14 cellular contexts compared by ENCODE assay signal in the genomic region with DNA sequence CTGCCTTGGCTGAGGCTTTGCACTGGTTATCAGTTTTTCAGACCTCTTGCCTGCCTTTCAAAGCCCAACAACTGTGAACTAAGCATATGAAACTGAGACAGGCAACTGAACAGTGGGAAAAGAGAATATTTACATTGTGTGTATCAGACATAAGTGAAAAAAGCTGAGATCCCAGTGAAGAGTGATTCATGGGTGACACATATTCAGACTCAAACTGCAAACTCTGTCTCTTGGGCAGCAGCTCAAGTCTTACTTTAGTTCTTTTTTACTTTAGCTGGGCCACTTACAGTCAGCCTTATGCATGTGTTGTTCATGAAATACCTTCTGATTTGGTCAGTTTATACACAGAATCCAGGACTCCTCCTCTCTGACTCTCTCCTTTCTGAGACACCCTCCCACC. TPM values are rescaled to one million over a fixed set of nuclear protein-coding genes. Genes with fewer than 3 reads are reported as not detected.
DNase-seq lines count a peak whose midpoint lies in the region; ATAC-seq and TF ChIP-seq lines count a peak whose summit lies in the region.
"Had no signal": no experiment of that assay in that cellular context is flagged by ENCODE, and none has a peak within 500 bp of the region (broad histone marks: within the 10 kb centered on the region; RNA-seq: fewer than 3 reads in every experiment).

No MANE protein-coding gene starts in this region.

- H3K27me3 ChIP-seq in smooth muscle cell (ENCODE audit: low read depth), result no peaks in the 10 kb centered on the region
- H3K27me3 ChIP-seq: BLaER1 treated with 17β-estradiol and CSF1 and Interleukin-3, amounts not matched to agents 10 nM and 100 nM; colonic mucosa; vagina had no signal

- H3K79me2 ChIP-seq in smooth muscle cell (ENCODE audit: low read depth), result peaks cover 28% of the 10 kb centered on the region

- no peak overlapping the region for H3K27ac ChIP-seq in RWPE1
- peak overlapping the region; percentile 89 for H3K27ac ChIP-seq in smooth muscle cell (ENCODE audit: low read depth)
- H3K27ac ChIP-seq: BLaER1 treated with 17β-estradiol and CSF1 and Interleukin-3, amounts not matched to agents 10 nM and 100 nM; colonic mucosa; vagina had no signal

- no peaks in the 10 kb centered on the region for H3K9me3 ChIP-seq in smooth muscle cell (replicated peaks; ENCODE audit: low read depth)
- H3K9me3 ChIP-seq: BLaER1 treated with 17β-estradiol and CSF1 and Interleukin-3, amounts not matched to agents 10 nM and 100 nM; colonic mucosa; vagina had no signal

- peaks cover 25% of the 10 kb centered on the region for H4K20me1 ChIP-seq in smooth muscle cell (ENCODE audit: low read depth)

- DNase-seq in activated T-cell treated with anti-CD3 and anti-CD28 coated beads for 24 hours (ENCODE audit: low read depth) (peak; percentile 9), activated T-cell treated with anti-CD3 and anti-CD28 coated beads for 4 hours (no peak), RWPE1 (ENCODE audit: low spot score) (peak; percentile 37), epithelial cell of esophagus (ENCODE audit: low read depth) (peak; percentile 83), smooth muscle cell (lab: John Stamatoyannopoulos, UW; ENCODE audit: unreplicated experiment) (no peak), D341Med (ENCODE audit: low spot score) (no peak), GM20000 (ENCODE audit: low spot score) (no peak)
- DNase-seq: colonic mucosa, kidney, NCI-H1694 treated with DMSO at 0.1 percent for 48 hours, RPMI8226 had no signal

- H2AFZ ChIP-seq in smooth muscle cell (ENCODE audit: low read depth), result no peak overlapping the region

- peaks cover 6% of the 10 kb centered on the region for H3K4me1 ChIP-seq in smooth muscle cell (ENCODE audit: low read depth)
- H3K4me1 ChIP-seq: colonic mucosa had no signal

- peaks cover 6% of the 10 kb centered on the region for H3F3A ChIP-seq in smooth muscle cell (ENCODE audit: low read depth)

- no peaks in the 10 kb centered on the region for H3K36me3 ChIP-seq in smooth muscle cell (ENCODE audit: low read depth)
- H3K36me3 ChIP-seq: colonic mucosa, vagina had no signal

- CTCF ChIA-PET in RWPE1 (lab: Yijun Ruan, JAX), result no interaction called here

- TF ChIP-seq CTCF in RWPE1 (conservative IDR thresholded peaks at IDR 0.05; ENCODE audit: low read depth) (no peak), epithelial cell of esophagus (IDR thresholded peaks at IDR 0.05; ENCODE audit: insufficient read depth, low read depth, low read length, missing control alignments) (no peak), smooth muscle cell (IDR thresholded peaks at IDR 0.05; ENCODE audit: borderline replicate concordance, insufficient read depth, poor library complexity, severe bottlenecking) (no peak), GM20000 (IDR thresholded peaks at IDR 0.05; ENCODE audit: extremely low read depth, missing control alignments) (no peak)

- no peak overlapping the region for H3K4me3 ChIP-seq in epithelial cell of esophagus (ENCODE audit: low read length)
- H3K4me3 ChIP-seq in smooth muscle cell, result no peak overlapping the region
- H3K4me3 ChIP-seq: BLaER1 treated with 17β-estradiol and CSF1 and Interleukin-3, amounts not matched to agents 10 nM and 100 nM; colonic mucosa; vagina had no signal

- POLR2A ChIA-PET in RWPE1 (lab: Yijun Ruan, JAX; ENCODE audit: low non-redundant PET), result no interaction called here

- no peak for ATAC-seq in GM21381 (IDR thresholded peaks at IDR 0.05; ENCODE audit: unreplicated experiment)

- peak overlapping the region; percentile 40 for H3K9ac ChIP-seq in smooth muscle cell (ENCODE audit: low read depth)
- H3K9ac ChIP-seq: BLaER1 treated with 17β-estradiol and CSF1 and Interleukin-3, amounts not matched to agents 10 nM and 100 nM had no signal

- H3K4me2 ChIP-seq in smooth muscle cell, result peak overlapping the region; percentile 66
- H3K4me2 ChIP-seq: BLaER1 treated with 17β-estradiol and CSF1 and Interleukin-3, amounts not matched to agents 10 nM and 100 nM had no signal

RNA-seq across cellular contexts. Expression of a gene that starts 19.2 kb away (rescaled TPM):
- 45.4 and 59.1 TPM in 2 replicates for total RNA-seq in smooth muscle cell
- polyA plus RNA-seq in smooth muscle cell, result 34.6 and 40.3 TPM in 2 replicates

Comparison
In these comparisons a context has a peak if more than half of its experiments do, and no peak if none do; other contexts are left out.
1. DNase-seq: peak in activated T-cell treated with anti-CD3 and anti-CD28 coated beads for 24 hours (single experiment), RWPE1 (single experiment) and epithelial cell of esophagus (single experiment); none in activated T-cell treated with anti-CD3 and anti-CD28 coated beads for 4 hours (single experiment), smooth muscle cell (single experiment), D341Med (single experiment) and GM20000 (single experiment).